Comparison of ENCODE assay signal across 18 cellular contexts in the genomic region with DNA sequence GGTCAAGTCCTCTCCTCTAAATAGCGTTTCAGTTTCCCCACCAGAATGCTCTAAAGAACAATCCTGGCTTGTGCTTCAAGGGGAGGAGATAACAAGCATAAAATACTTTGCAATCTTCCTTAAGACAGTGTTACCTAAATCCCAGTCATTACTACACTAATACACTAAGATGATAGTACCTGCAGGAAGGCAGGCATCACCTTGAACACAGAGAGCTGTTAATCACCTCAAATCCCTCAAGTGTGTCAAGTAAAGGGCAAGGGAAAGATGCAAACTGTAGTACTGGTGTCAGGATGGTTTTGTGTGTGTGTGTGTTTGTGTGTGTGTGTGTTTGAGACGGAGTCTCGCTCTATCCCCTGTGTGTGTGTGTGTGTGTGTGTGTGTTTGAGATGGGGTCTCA. TPM values are rescaled to one million over a fixed set of nuclear protein-coding genes. Genes with fewer than 3 reads are reported as not detected.
DNase-seq lines count a peak whose midpoint lies in the region; ATAC-seq, FAIRE-seq and TF ChIP-seq lines count a peak whose summit lies in the region.
"Had no signal": no experiment of that assay in that cellular context is flagged by ENCODE, and none has a peak within 500 bp of the region (broad histone marks: within the 10 kb centered on the region; RNA-seq: fewer than 3 reads in every experiment).

No MANE protein-coding gene starts in this region.

- ATAC-seq in HG02884 (IDR thresholded peaks at IDR 0.05; ENCODE audit: unreplicated experiment) (no peak), left colon (no peak)
- ATAC-seq: K562 had no signal

- peak overlapping the region; percentile 44 for H2AFZ ChIP-seq in osteoblast (ENCODE audit: low read length)
- H2AFZ ChIP-seq: GM23248 had no signal

- H3K27me3 ChIP-seq in WERI-Rb-1 (ENCODE audit: insufficient read depth, low read depth, severe bottlenecking), result no peaks in the 10 kb centered on the region
- H3K27me3 ChIP-seq in osteoblast (ENCODE audit: insufficient read depth, low read length), result peaks cover 22% of the 10 kb centered on the region

- no peaks in the 10 kb centered on the region for H4K20me1 ChIP-seq in osteoblast (ENCODE audit: insufficient read depth, low read length)

- peaks cover 8% of the 10 kb centered on the region for H3K4me1 ChIP-seq in osteoblast (ENCODE audit: insufficient read depth, low read length)

- H3K36me3 ChIP-seq in WERI-Rb-1, result no peaks in the 10 kb centered on the region
- no peaks in the 10 kb centered on the region for H3K36me3 ChIP-seq in osteoblast (ENCODE audit: insufficient read depth, low read length)
- H3K36me3 ChIP-seq: HAP-1 had no signal

- TF ChIP-seq CTCF in D721Med (IDR thresholded peaks at IDR 0.05; ENCODE audit: insufficient read depth, missing control alignments) (no peak), WERI-Rb-1 (IDR thresholded peaks at IDR 0.05; ENCODE audit: low read depth, low read length) (no peak), osteoblast (IDR thresholded peaks at IDR 0.05; ENCODE audit: extremely low read depth, low read depth, low read length) (no peak)

- H3K9me3 ChIP-seq in WERI-Rb-1 (ENCODE audit: severe bottlenecking), result no peaks in the 10 kb centered on the region
- no peaks in the 10 kb centered on the region for H3K9me3 ChIP-seq in osteoblast (ENCODE audit: low read depth, low read length)
- H3K9me3 ChIP-seq: HAP-1 had no signal

- no peak for DNase-seq in D721Med (ENCODE audit: insufficient read length, low spot score)
- no peak for DNase-seq in HTR-8/SVneo (ENCODE audit: insufficient read length, low spot score)
- peak; percentile 52 for DNase-seq in WERI-Rb-1
- DNase-seq in osteoblast (ENCODE audit: insufficient read length, low spot score, missing footprints), result no peak
- DNase-seq in HuH-7 (ENCODE audit: low spot score), result no peak
- DNase-seq in NCI-H226, result no peak
- no peak for DNase-seq in left colon
- DNase-seq: AML-193; CD4-positive, alpha-beta memory T cell; DMS53; DND-41; EL; GM23248 had no signal

- H3K27ac ChIP-seq in WERI-Rb-1 (no peak overlapping the region), osteoblast (ENCODE audit: low read depth, low read length) (no peak overlapping the region)
- H3K27ac ChIP-seq: GM23248 had no signal

- H3K4me2 ChIP-seq in osteoblast (ENCODE audit: insufficient read depth, low read length), result no peak overlapping the region

- no peaks in the 10 kb centered on the region for H3K79me2 ChIP-seq in osteoblast (ENCODE audit: insufficient read depth, low read length)

- peak; percentile 48 for FAIRE-seq in D721Med (lab: Jason Lieb, UNC)
- peak; percentile 72 for FAIRE-seq in HTR-8/SVneo (lab: Jason Lieb, UNC)
- FAIRE-seq: GM12891, K562 had no signal

- intact Hi-C loops in left colon (cut with DNase I, micrococcal nuclease), result loop anchor here (5.0 to 10.0 kb wide), 2 partner anchors 137 to 139 kb away; no protein-coding TSS in a partner anchor

- H3K4me3 ChIP-seq in WERI-Rb-1 (ENCODE audit: low read depth, low read length) (no peak overlapping the region), osteoblast (ENCODE audit: insufficient read depth, low read length) (no peak overlapping the region)
- H3K4me3 ChIP-seq: GM23248, HAP-1, K562 had no signal

RNA-seq across cellular contexts. Expression of gene NACA2, which starts 36.8 kb away (rescaled TPM):
- total RNA-seq in osteoblast (under 0.01 TPM in 1 of 2 replicates, not detected in the other), left colon (not detected)
- total RNA-seq: CD4-positive, alpha-beta memory T cell; GM23248; H4 had no signal
